Comparison of ENCODE assay signal across 12 cellular contexts in the genomic region with DNA sequence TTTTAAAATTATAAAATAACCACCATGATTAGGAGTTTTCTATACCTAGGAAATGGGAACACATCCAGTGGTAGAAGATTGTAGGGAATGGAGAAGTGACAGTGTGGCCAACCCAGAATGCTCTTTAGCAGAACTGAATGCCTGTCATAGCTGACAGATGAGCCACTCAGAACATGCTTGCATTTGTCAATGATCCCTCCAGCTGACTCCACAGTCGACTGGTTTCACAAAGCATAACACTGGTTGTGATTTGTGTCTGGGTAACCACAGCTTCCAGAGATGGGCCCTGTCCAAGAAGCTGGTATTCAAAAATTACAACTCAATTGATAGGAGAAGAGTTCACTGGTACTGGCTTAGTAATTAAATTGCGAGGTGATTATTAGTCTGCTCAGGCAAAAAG. TPM values are rescaled to one million over a fixed set of nuclear protein-coding genes. Genes with fewer than 3 reads are reported as not detected.
DNase-seq lines count a peak whose midpoint lies in the region; ATAC-seq and TF ChIP-seq lines count a peak whose summit lies in the region.
"Had no signal": no experiment of that assay in that cellular context is flagged by ENCODE, and none has a peak within 500 bp of the region (broad histone marks: within the 10 kb centered on the region; RNA-seq: fewer than 3 reads in every experiment).

No MANE protein-coding gene starts in this region.

- no peak overlapping the region for H3K23ac ChIP-seq in H9 (ENCODE audit: insufficient read length, low read depth, low read length)

- no peak overlapping the region for H2AFZ ChIP-seq in H9 (ENCODE audit: low read length)

- H3K4ac ChIP-seq in H9 (ENCODE audit: low read depth, low read length) = no peak overlapping the region

- H3K9ac ChIP-seq in H9 (ENCODE audit: extremely low read depth, insufficient read length, low read length) = no peak overlapping the region

- H2BK5ac ChIP-seq in H9 (ENCODE audit: insufficient read length, low read length) = no peak overlapping the region

- H3K9me3 ChIP-seq in H9 (ENCODE audit: control insufficient read depth, low read depth, low read length) (no peaks in the 10 kb centered on the region), RWPE2 (ENCODE audit: severe bottlenecking) (no peaks in the 10 kb centered on the region)
- H3K9me3 ChIP-seq: uterus had no signal

- H3K9me3 Mint-ChIP-seq in H9 = no peaks in the 10 kb centered on the region
- H3K9me3 Mint-ChIP-seq: activated CD8-positive, alpha-beta T cell treated with anti-CD3 and anti-CD28 coated beads for 36 hours had no signal

- peak; percentile 15 for DNase-seq in H9
- no peak for DNase-seq in RWPE2 (ENCODE audit: low spot score)
- DNase-seq in fibroblast of pulmonary artery (ENCODE audit: low read depth) = peak; percentile 55
- peak; percentile 96 for DNase-seq in renal cortical epithelial cell (ENCODE audit: low read depth)
- DNase-seq in activated CD4-positive, CD25-positive, alpha-beta regulatory T cell treated with anti-CD3 and anti-CD28 coated beads, Interleukin-2, amount 50 U/mL, for 72 hours = no peak
- DNase-seq: activated CD8-positive, alpha-beta T cell treated with anti-CD3 and anti-CD28 coated beads for 36 hours; retina; uterus had no signal

- no peaks in the 10 kb centered on the region for H3K79me1 ChIP-seq in H9 (ENCODE audit: insufficient read depth, low read depth, low read length, poor library complexity, severe bottlenecking)

- H4K8ac ChIP-seq in H9 (replicated peaks; ENCODE audit: insufficient read length, low read depth, low read length) = no peak overlapping the region

- no peak overlapping the region for H3K18ac ChIP-seq in H9 (ENCODE audit: insufficient read length, low read depth, low read length)

- no peak overlapping the region for H3K56ac ChIP-seq in H9 (ENCODE audit: insufficient read length, low read depth, low read length)

- H3K4me2 ChIP-seq in H9 (ENCODE audit: insufficient read depth, insufficient read length, low read length) = no peak overlapping the region

- ATAC-seq in RWPE2 (ENCODE audit: low read depth) (peak; percentile 92), HG03039 (IDR thresholded peaks at IDR 0.05; ENCODE audit: unreplicated experiment) (no peak), HG02798 (IDR thresholded peaks at IDR 0.05; ENCODE audit: poor library complexity, unreplicated experiment) (no peak)
- ATAC-seq: activated CD8-positive, alpha-beta T cell treated with anti-CD3 and anti-CD28 coated beads for 36 hours had no signal

- H3K4me3 Mint-ChIP-seq in H9 = no peak overlapping the region
- H3K4me3 Mint-ChIP-seq: activated CD8-positive, alpha-beta T cell treated with anti-CD3 and anti-CD28 coated beads for 36 hours had no signal

- H2AK5ac ChIP-seq in H9 (ENCODE audit: insufficient read length, low read length) = no peak overlapping the region

- H3K27me3 Mint-ChIP-seq in H9 (ENCODE audit: low read depth) = peaks cover 14% of the 10 kb centered on the region

- no peak overlapping the region for H3K27ac Mint-ChIP-seq in H9
- H3K27ac Mint-ChIP-seq: activated CD8-positive, alpha-beta T cell treated with anti-CD3 and anti-CD28 coated beads for 36 hours had no signal

- no peaks in the 10 kb centered on the region for H3K23me2 ChIP-seq in H9 (ENCODE audit: insufficient read length, low read depth, low read length, poor library complexity, severe bottlenecking)

- TF ChIP-seq CTCF in H9 (conservative IDR thresholded peaks at IDR 0.05) (no peak), RWPE2 (IDR thresholded peaks at IDR 0.05; ENCODE audit: poor library complexity, severe bottlenecking) (no peak), fibroblast of pulmonary artery (IDR thresholded peaks at IDR 0.05; ENCODE audit: low read length, missing control alignments) (no peak)

- H3K27ac ChIP-seq in H9 (ENCODE audit: insufficient read length, low read depth, low read length) (no peak overlapping the region), RWPE2 (ENCODE audit: poor library complexity, severe bottlenecking) (peak overlapping the region; percentile 22)
- H3K27ac ChIP-seq: HL-60, SK-N-MC, uterus had no signal

- no peak overlapping the region for H2BK12ac ChIP-seq in H9 (ENCODE audit: insufficient read length, low read depth, low read length)

- no peaks in the 10 kb centered on the region for H3K36me3 Mint-ChIP-seq in H9 (ENCODE audit: insufficient read depth in 1 of 3, low read depth in 3 of 3)

- H4K5ac ChIP-seq in H9 (ENCODE audit: insufficient read length, low read depth, low read length) = no peak overlapping the region

- no peak overlapping the region for H3K4me3 ChIP-seq in RWPE2 (ENCODE audit: severe bottlenecking)
- no peak overlapping the region for H3K4me3 ChIP-seq in fibroblast of pulmonary artery (replicated peaks; ENCODE audit: low read depth, low read length)
- H3K4me3 ChIP-seq: SK-N-MC, uterus had no signal

- no peaks in the 10 kb centered on the region for H3K79me2 ChIP-seq in H9 (ENCODE audit: insufficient read depth, low read length)

- peaks cover 6 to 9% of the 10 kb centered on the region in 2 experiments for H3K4me1 Mint-ChIP-seq in H9

- no CpG with 5 or more reads among the region's 2 CpGs for WGBS in H9 (ENCODE audit: extremely low coverage, insufficient read length, low lambda C conversion rate)

- no peak overlapping the region for H3K14ac ChIP-seq in H9 (ENCODE audit: insufficient read depth, low read length)

- H3K4me1 ChIP-seq in H9 (ENCODE audit: insufficient read depth, low read length) (no peaks in the 10 kb centered on the region), RWPE2 (ENCODE audit: insufficient read depth, poor library complexity, severe bottlenecking) (peaks cover 9% of the 10 kb centered on the region)
- H3K4me1 ChIP-seq: uterus had no signal

- H3T11ph ChIP-seq in H9 (ENCODE audit: low read length) = no peak overlapping the region

- H4K20me1 ChIP-seq in H9 (ENCODE audit: control insufficient read depth, insufficient read depth, insufficient read length) = no peaks in the 10 kb centered on the region

- H2BK20ac ChIP-seq in H9 (ENCODE audit: low read depth, low read length, poor library complexity, severe bottlenecking) = no peak overlapping the region

- H3K27me3 ChIP-seq in H9 (ENCODE audit: insufficient read depth, low read length) (no peaks in the 10 kb centered on the region), RWPE2 (ENCODE audit: insufficient read depth, poor library complexity, severe bottlenecking) (no peaks in the 10 kb centered on the region)
- H3K27me3 ChIP-seq: uterus had no signal

- no peak overlapping the region for H4K91ac ChIP-seq in H9 (ENCODE audit: insufficient read length, low read depth, low read length)

- no peaks in the 10 kb centered on the region for H3K36me3 ChIP-seq in RWPE2 (ENCODE audit: low read depth)
- H3K36me3 ChIP-seq: uterus had no signal

- no peak overlapping the region for H2BK15ac ChIP-seq in H9 (ENCODE audit: low read depth, low read length)

- H2BK120ac ChIP-seq in H9 (ENCODE audit: low read depth, low read length, poor library complexity, severe bottlenecking) = no peak overlapping the region

RNA-seq across cellular contexts. Expression of gene CTIF, which starts 9.0 kb away (rescaled TPM):
- total RNA-seq in H9 (2021) (14.4 and 15.8 TPM in 2 replicates), renal cortical epithelial cell (7.1 and 25.8 TPM in 2 replicates)

Comparison
In these comparisons a context has a peak if more than half of its experiments do, and no peak if none do; other contexts are left out.
1. DNase-seq: peak in H9 (single experiment), fibroblast of pulmonary artery (single experiment) and renal cortical epithelial cell (single experiment); none in RWPE2 (single experiment) and activated CD4-positive, CD25-positive, alpha-beta regulatory T cell treated with anti-CD3 and anti-CD28 coated beads, Interleukin-2, amount 50 U/mL, for 72 hours (single experiment).